ENCODE assay signal across 2 cellular contexts in the genomic region with DNA sequence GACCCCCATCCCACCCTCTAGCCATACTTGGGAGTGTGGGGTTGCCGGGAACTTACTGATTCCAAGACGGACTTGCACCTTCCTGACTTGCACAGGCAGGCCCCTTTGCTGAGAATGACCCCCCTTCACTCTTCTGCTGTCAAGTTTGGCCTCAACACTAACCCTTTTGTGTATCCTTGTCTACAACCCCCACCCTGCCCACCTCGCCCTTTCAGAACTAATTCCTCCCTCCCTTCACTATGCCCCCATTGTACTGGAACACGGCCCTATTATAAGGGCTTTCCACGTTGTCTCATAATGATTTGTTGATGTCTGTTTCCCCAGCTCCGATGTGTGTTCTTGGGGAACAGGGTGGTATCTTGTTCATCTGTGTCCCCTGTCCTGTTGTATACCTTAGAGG.
TF ChIP-seq lines count a peak whose summit lies in the region.

No MANE protein-coding gene starts in this region.

TF ChIP-seq in H1, 55 proteins besides CTCF, POLR2A, EP300 and RAD21 (continues in another document):
- TF ChIP-seq PHF8 (conservative IDR thresholded peaks at IDR 0.05; ENCODE audit: low read depth, low read length) (no peak), SIN3A (conservative IDR thresholded peaks at IDR 0.05 in 1 of 2, IDR thresholded peaks at IDR 0.05 in 1 of 2; ENCODE audit: low read depth in 1 of 2, low read length in 2 of 2) (no peak), SIX5 (IDR thresholded peaks at IDR 0.05; ENCODE audit: low read depth, low read length) (no peak), TBP (IDR thresholded peaks at IDR 0.05; ENCODE audit: low read depth, low read length) (no peak), ZNF274 (IDR thresholded peaks at IDR 0.05; ENCODE audit: borderline replicate concordance, extremely low read depth, low read length) (no peak), POLR2AphosphoS5 (IDR thresholded peaks at IDR 0.05; ENCODE audit: low read depth, low read length) (no peak), CBX5 (IDR thresholded peaks at IDR 0.05; ENCODE audit: low read depth, low read length) (no peak), SP2 (IDR thresholded peaks at IDR 0.05; ENCODE audit: low read length) (no peak), TEAD4 (IDR thresholded peaks at IDR 0.05; ENCODE audit: low read depth, low read length) (no peak), BACH1 (IDR thresholded peaks at IDR 0.05; ENCODE audit: low read length) (no peak), POU5F1 (IDR thresholded peaks at IDR 0.05; ENCODE audit: low read depth, low read length) (no peak), HDAC2 (IDR thresholded peaks at IDR 0.05; ENCODE audit: borderline replicate concordance in 1 of 2, low read depth in 2 of 2, low read length in 2 of 2) (no peak), TAF1 (IDR thresholded peaks at IDR 0.05; ENCODE audit: low read depth, low read length) (no peak), SIRT6 (IDR thresholded peaks at IDR 0.05; ENCODE audit: low read length) (no peak), ASH2L (IDR thresholded peaks at IDR 0.05; ENCODE audit: low read length) (no peak), GTF2F1 (IDR thresholded peaks at IDR 0.05; ENCODE audit: borderline replicate concordance, low read depth, low read length) (no peak), HDAC6 (IDR thresholded peaks at IDR 0.05; ENCODE audit: low read depth, low read length) (no peak)
- TF ChIP-seq, protein P1, sequence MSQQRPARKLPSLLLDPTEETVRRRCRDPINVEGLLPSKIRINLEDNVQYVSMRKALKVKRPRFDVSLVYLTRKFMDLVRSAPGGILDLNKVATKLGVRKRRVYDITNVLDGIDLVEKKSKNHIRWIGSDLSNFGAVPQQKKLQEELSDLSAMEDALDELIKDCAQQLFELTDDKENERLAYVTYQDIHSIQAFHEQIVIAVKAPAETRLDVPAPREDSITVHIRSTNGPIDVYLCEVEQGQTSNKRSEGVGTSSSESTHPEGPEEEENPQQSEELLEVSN (IDR thresholded peaks at IDR 0.05) = no peak
- TF ChIP-seq, protein P2, sequence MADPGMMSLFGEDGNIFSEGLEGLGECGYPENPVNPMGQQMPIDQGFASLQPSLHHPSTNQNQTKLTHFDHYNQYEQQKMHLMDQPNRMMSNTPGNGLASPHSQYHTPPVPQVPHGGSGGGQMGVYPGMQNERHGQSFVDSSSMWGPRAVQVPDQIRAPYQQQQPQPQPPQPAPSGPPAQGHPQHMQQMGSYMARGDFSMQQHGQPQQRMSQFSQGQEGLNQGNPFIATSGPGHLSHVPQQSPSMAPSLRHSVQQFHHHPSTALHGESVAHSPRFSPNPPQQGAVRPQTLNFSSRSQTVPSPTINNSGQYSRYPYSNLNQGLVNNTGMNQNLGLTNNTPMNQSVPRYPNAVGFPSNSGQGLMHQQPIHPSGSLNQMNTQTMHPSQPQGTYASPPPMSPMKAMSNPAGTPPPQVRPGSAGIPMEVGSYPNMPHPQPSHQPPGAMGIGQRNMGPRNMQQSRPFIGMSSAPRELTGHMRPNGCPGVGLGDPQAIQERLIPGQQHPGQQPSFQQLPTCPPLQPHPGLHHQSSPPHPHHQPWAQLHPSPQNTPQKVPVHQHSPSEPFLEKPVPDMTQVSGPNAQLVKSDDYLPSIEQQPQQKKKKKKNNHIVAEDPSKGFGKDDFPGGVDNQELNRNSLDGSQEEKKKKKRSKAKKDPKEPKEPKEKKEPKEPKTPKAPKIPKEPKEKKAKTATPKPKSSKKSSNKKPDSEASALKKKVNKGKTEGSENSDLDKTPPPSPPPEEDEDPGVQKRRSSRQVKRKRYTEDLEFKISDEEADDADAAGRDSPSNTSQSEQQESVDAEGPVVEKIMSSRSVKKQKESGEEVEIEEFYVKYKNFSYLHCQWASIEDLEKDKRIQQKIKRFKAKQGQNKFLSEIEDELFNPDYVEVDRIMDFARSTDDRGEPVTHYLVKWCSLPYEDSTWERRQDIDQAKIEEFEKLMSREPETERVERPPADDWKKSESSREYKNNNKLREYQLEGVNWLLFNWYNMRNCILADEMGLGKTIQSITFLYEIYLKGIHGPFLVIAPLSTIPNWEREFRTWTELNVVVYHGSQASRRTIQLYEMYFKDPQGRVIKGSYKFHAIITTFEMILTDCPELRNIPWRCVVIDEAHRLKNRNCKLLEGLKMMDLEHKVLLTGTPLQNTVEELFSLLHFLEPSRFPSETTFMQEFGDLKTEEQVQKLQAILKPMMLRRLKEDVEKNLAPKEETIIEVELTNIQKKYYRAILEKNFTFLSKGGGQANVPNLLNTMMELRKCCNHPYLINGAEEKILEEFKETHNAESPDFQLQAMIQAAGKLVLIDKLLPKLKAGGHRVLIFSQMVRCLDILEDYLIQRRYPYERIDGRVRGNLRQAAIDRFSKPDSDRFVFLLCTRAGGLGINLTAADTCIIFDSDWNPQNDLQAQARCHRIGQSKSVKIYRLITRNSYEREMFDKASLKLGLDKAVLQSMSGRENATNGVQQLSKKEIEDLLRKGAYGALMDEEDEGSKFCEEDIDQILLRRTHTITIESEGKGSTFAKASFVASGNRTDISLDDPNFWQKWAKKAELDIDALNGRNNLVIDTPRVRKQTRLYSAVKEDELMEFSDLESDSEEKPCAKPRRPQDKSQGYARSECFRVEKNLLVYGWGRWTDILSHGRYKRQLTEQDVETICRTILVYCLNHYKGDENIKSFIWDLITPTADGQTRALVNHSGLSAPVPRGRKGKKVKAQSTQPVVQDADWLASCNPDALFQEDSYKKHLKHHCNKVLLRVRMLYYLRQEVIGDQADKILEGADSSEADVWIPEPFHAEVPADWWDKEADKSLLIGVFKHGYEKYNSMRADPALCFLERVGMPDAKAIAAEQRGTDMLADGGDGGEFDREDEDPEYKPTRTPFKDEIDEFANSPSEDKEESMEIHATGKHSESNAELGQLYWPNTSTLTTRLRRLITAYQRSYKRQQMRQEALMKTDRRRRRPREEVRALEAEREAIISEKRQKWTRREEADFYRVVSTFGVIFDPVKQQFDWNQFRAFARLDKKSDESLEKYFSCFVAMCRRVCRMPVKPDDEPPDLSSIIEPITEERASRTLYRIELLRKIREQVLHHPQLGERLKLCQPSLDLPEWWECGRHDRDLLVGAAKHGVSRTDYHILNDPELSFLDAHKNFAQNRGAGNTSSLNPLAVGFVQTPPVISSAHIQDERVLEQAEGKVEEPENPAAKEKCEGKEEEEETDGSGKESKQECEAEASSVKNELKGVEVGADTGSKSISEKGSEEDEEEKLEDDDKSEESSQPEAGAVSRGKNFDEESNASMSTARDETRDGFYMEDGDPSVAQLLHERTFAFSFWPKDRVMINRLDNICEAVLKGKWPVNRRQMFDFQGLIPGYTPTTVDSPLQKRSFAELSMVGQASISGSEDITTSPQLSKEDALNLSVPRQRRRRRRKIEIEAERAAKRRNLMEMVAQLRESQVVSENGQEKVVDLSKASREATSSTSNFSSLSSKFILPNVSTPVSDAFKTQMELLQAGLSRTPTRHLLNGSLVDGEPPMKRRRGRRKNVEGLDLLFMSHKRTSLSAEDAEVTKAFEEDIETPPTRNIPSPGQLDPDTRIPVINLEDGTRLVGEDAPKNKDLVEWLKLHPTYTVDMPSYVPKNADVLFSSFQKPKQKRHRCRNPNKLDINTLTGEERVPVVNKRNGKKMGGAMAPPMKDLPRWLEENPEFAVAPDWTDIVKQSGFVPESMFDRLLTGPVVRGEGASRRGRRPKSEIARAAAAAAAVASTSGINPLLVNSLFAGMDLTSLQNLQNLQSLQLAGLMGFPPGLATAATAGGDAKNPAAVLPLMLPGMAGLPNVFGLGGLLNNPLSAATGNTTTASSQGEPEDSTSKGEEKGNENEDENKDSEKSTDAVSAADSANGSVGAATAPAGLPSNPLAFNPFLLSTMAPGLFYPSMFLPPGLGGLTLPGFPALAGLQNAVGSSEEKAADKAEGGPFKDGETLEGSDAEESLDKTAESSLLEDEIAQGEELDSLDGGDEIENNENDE (IDR thresholded peaks at IDR 0.05; ENCODE audit: insufficient replicate concordance, low read length) = no peak

TF ChIP-seq in SK-N-SH treated with all-trans-retinoic acid at 6 μM for 48 hours, 23 proteins besides CTCF, POLR2A, EP300 and RAD21:
- no peak for TF ChIP-seq CSDC2 (CRISPR knock-in tag; IDR thresholded peaks at IDR 0.05)
- TF ChIP-seq, protein P3, sequence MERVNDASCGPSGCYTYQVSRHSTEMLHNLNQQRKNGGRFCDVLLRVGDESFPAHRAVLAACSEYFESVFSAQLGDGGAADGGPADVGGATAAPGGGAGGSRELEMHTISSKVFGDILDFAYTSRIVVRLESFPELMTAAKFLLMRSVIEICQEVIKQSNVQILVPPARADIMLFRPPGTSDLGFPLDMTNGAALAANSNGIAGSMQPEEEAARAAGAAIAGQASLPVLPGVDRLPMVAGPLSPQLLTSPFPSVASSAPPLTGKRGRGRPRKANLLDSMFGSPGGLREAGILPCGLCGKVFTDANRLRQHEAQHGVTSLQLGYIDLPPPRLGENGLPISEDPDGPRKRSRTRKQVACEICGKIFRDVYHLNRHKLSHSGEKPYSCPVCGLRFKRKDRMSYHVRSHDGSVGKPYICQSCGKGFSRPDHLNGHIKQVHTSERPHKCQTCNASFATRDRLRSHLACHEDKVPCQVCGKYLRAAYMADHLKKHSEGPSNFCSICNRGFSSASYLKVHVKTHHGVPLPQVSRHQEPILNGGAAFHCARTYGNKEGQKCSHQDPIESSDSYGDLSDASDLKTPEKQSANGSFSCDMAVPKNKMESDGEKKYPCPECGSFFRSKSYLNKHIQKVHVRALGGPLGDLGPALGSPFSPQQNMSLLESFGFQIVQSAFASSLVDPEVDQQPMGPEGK (CRISPR knock-in tag; IDR thresholded peaks at IDR 0.05; ENCODE audit: borderline replicate concordance) = no peak
- TF ChIP-seq ZNF565 (CRISPR knock-in tag; conservative IDR thresholded peaks at IDR 0.05; ENCODE audit: low read depth) = no peak
- no peak for TF ChIP-seq OSR1 (CRISPR knock-in tag; IDR thresholded peaks at IDR 0.05)
